ENCODE assay signal across 13 cellular contexts in the genomic region with DNA sequence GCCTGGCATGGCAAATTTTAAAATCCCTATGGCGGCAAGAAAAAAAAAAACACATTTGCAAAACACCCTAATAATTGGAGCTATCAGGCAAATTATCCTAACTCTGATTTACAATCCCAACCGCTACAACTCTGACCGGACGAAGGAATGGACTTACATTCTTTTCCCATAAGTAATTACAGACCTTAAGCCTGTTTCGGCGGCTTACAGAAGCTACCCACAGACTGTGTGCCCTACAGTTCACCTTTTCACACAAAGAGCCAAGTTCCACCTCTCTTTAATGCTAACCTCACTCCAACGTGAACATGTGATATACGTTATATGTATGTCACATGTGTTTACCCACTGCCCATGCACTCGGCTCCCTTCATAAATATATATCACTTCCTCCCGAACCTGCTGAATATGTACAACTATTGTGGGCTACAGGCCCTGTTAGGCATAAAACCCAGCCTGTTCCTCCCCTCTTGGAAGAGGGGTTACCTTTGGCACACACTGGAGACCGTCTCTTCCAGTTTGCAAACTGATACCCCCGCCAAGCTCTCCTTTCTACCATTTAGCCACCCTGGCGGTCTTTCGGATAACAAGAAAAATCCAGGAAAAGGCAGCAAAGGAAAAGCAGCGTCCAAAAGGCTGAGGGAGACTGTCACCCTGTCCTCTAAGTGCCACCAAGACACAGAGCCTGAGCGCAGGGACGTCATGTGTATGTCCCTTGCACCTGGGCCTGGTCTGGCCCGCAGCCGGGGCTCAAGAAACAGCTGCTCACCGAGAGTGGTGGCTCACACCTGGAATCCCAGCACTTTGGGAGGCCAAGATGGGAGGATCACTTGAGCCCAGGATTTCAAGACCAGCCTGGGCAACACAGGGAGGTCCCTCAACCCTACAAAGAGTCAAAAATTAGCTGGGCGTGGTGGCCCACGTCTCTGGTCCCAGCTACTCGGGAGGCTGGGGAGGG. TPM values are rescaled to one million over a fixed set of nuclear protein-coding genes. Genes with fewer than 3 reads are reported as not detected.
DNase-seq lines count a peak whose midpoint lies in the region; ATAC-seq and TF ChIP-seq lines count a peak whose summit lies in the region.
"Had no signal": no experiment of that assay in that cellular context is flagged by ENCODE, and none has a peak within 500 bp of the region (broad histone marks: within the 10 kb centered on the region; RNA-seq: fewer than 3 reads in every experiment).

No MANE protein-coding gene starts in this region.

- ATAC-seq in activated B cell treated with CpG ODN at 0.5 μM for 24 hours (ENCODE audit: low read depth) (no peak), HG03442 (IDR thresholded peaks at IDR 0.05; ENCODE audit: unreplicated experiment) (no peak)
- ATAC-seq: mucosa of descending colon had no signal

- H3K9me3 Mint-ChIP-seq in activated naive CD4-positive, alpha-beta T cell treated with anti-CD3 and anti-CD28 coated beads, Interleukin-2, amount 10 ng/mL, durations not matched to agents 7 days and 5 days: no peaks in the 10 kb centered on the region
- H3K9me3 Mint-ChIP-seq in activated B cell treated with CpG ODN at 0.5 μM for 24 hours: no peaks in the 10 kb centered on the region
- no peaks in the 10 kb centered on the region for H3K9me3 Mint-ChIP-seq in type B pancreatic cell

- H3K36me3 Mint-ChIP-seq in activated naive CD4-positive, alpha-beta T cell treated with anti-CD3 and anti-CD28 coated beads, Interleukin-2, amount 10 ng/mL, durations not matched to agents 7 days and 5 days: peaks cover 48% of the 10 kb centered on the region
- H3K36me3 Mint-ChIP-seq in activated B cell treated with CpG ODN at 0.5 μM for 24 hours (ENCODE audit: low read depth): no peaks in the 10 kb centered on the region
- H3K36me3 Mint-ChIP-seq in type B pancreatic cell: no peaks in the 10 kb centered on the region

- intact Hi-C loops in activated B cell treated with CpG ODN at 0.5 μM for 24 hours (cut with micrococcal nuclease): loop anchor here (2.0 kb wide), 2 partner anchors 41 to 49 kb away; no protein-coding TSS in a partner anchor

- peak overlapping the region; percentile 25 for H3K4me3 Mint-ChIP-seq in activated naive CD4-positive, alpha-beta T cell treated with anti-CD3 and anti-CD28 coated beads, Interleukin-2, amount 10 ng/mL, durations not matched to agents 7 days and 5 days
- H3K4me3 Mint-ChIP-seq in activated B cell treated with CpG ODN at 0.5 μM for 24 hours: no peak overlapping the region
- H3K4me3 Mint-ChIP-seq in type B pancreatic cell: no peak overlapping the region

- no peak for DNase-seq in activated naive CD4-positive, alpha-beta T cell treated with anti-CD3 and anti-CD28 coated beads, Interleukin-2, amount 10 ng/mL, durations not matched to agents 7 days and 5 days
- DNase-seq in activated naive CD4-positive, alpha-beta T cell treated with anti-CD3 and anti-CD28 coated beads, Interleukin-2, amount 50 U/mL, for 16 hours: no peak
- DNase-seq in activated B cell treated with CpG ODN at 0.5 μM for 24 hours (no peak), fibroblast of pulmonary artery (ENCODE audit: low read depth) (peak; percentile 29), type B pancreatic cell (ENCODE audit: extremely low spot score, unreplicated experiment) (no peak), DMS79 treated with DMSO at 0.1 percent for 48 hours (lab: John Stamatoyannopoulos, UW) (no peak), T1000 (lab: John Stamatoyannopoulos, UW) (no peak)
- DNase-seq: activated CD8-positive, alpha-beta memory T cell treated with anti-CD3 and anti-CD28 coated beads, Interleukin-2, amount 50 U/mL, for 4 hours; C1 segment of cervical spinal cord; NCI-H446; stomach had no signal

- no peak overlapping the region for H3K4me3 ChIP-seq in fibroblast of pulmonary artery (replicated peaks; ENCODE audit: low read depth, low read length)
- H3K4me3 ChIP-seq: mucosa of descending colon, stomach had no signal

- POLR2A ChIA-PET in activated B cell treated with CpG ODN at 0.5 μM for 24 hours (lab: Charles Lee): interaction anchor here (0.6 to 5.7 kb wide), 15 partner anchors 8 to 213 kb away, joined by 3 to 82 read pairs (median 8); partner anchors contain the start of genes COTL1, KLHL36 and MEAK7

- peaks cover 7% of the 10 kb centered on the region for H3K27me3 Mint-ChIP-seq in activated naive CD4-positive, alpha-beta T cell treated with anti-CD3 and anti-CD28 coated beads, Interleukin-2, amount 10 ng/mL, durations not matched to agents 7 days and 5 days
- H3K27me3 Mint-ChIP-seq in activated B cell treated with CpG ODN at 0.5 μM for 24 hours (no peaks in the 10 kb centered on the region), type B pancreatic cell (peaks cover 8% of the 10 kb centered on the region)

- CTCF ChIA-PET in activated naive CD4-positive, alpha-beta T cell treated with anti-CD3 and anti-CD28 coated beads, Interleukin-2, amount 10 ng/mL, durations not matched to agents 7 days and 5 days (lab: Charles Lee): interaction anchor here (1.4 to 8.8 kb wide), 11 partner anchors 9 to 225 kb away, joined by 3 to 100 read pairs (median 6); no protein-coding TSS in a partner anchor
- CTCF ChIA-PET in activated B cell treated with CpG ODN at 0.5 μM for 24 hours (lab: Charles Lee): interaction anchor here (0.8 to 11.1 kb wide), 5 partner anchors 72 to 227 kb away, joined by 3 to 166 read pairs (median 4); no protein-coding TSS in a partner anchor

- TF ChIP-seq CTCF in activated B cell treated with CpG ODN at 0.5 μM for 24 hours (IDR thresholded peaks at IDR 0.05): no peak
- TF ChIP-seq CTCF in fibroblast of pulmonary artery (IDR thresholded peaks at IDR 0.05; ENCODE audit: low read length, missing control alignments): no peak
- TF ChIP-seq CTCF in type B pancreatic cell (conservative IDR thresholded peaks at IDR 0.05): no peak

- H3K27ac Mint-ChIP-seq in activated naive CD4-positive, alpha-beta T cell treated with anti-CD3 and anti-CD28 coated beads, Interleukin-2, amount 10 ng/mL, durations not matched to agents 7 days and 5 days: peak overlapping the region; percentile 94
- H3K27ac Mint-ChIP-seq in activated B cell treated with CpG ODN at 0.5 μM for 24 hours (peak overlapping the region; percentile 95), type B pancreatic cell (peak overlapping the region; percentile 73)

- H3K4me1 Mint-ChIP-seq in activated naive CD4-positive, alpha-beta T cell treated with anti-CD3 and anti-CD28 coated beads, Interleukin-2, amount 10 ng/mL, durations not matched to agents 7 days and 5 days: peaks cover 91% of the 10 kb centered on the region
- H3K4me1 Mint-ChIP-seq in activated B cell treated with CpG ODN at 0.5 μM for 24 hours: peaks cover 39% of the 10 kb centered on the region
- H3K4me1 Mint-ChIP-seq in type B pancreatic cell (ENCODE audit: unreplicated experiment): peaks cover 56% of the 10 kb centered on the region

RNA-seq across cellular contexts. Expression of gene MEAK7, which starts 8.9 kb away (rescaled TPM):
- total RNA-seq in activated B cell treated with CpG ODN at 0.5 μM for 24 hours (9.8 and 15.0 TPM in 2 replicates), type B pancreatic cell (ENCODE audit: low replicate concordance) (28.5 and 30.3 TPM in 2 replicates)
